Comparison of ENCODE assay signal across 8 cellular contexts in the genomic region with DNA sequence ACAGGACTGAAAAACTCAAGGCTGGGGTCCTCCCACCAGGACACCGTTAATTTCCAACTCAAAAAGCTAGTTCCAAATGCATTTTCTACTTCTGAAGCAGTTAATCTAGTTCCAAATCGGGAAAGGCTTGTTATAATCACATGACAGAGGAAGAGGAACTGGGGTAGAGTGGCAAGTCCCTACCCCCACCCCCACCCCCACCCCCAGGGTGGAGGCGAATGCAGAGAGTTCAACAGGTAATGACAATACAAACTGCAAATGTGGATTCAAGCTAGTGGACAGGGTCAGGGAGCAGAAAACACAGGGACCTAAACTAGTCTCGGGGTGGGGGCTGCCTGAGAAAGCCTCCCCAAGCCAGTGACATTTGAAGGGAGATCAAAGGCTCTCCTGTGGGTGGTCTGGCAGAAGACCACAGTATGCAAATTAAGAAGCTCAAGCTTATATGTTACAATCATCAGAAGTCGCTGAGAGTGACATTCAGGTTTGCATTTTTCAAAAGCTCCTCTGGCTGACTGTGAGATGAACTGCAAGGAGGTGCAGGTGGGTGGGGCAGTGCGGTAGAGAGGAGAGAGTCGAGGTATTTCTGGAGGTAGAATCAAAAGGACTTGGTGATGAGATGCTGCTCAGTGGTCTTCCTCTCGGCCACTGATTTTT. TPM values are rescaled to one million over a fixed set of nuclear protein-coding genes. Genes with fewer than 3 reads are reported as not detected.
DNase-seq lines count a peak whose midpoint lies in the region; ATAC-seq lines count a peak whose summit lies in the region.

No MANE protein-coding gene starts in this region.

- DNase-seq in SIG-M5 treated with dmso at 0.1 percent for 504 hours (lab: John Stamatoyannopoulos, UW; ENCODE audit: unreplicated experiment): peak; percentile 62
- DNase-seq in SIG-M5 (lab: John Stamatoyannopoulos, UW): no peak
- peak in 3 of 5 donors; percentile 17 to 26 (median 23) for DNase-seq in T-helper 1 cell
- peak in 23 of 42 donors; percentile 15 to 74 (median 42) for DNase-seq in head of caudate nucleus
- no peak for DNase-seq in posterior vena cava (ENCODE audit: low spot score)

- ATAC-seq in HG02943 (IDR thresholded peaks at IDR 0.05; ENCODE audit: low read depth, unreplicated experiment) (peak; percentile 55), GM19467 (IDR thresholded peaks at IDR 0.05; ENCODE audit: unreplicated experiment) (no peak), GM21825 (IDR thresholded peaks at IDR 0.05; ENCODE audit: unreplicated experiment) (no peak)

- intact Hi-C loops in head of caudate nucleus (cut with DNase I) (no loop called here), posterior vena cava (cut with DNase I) (no loop called here)

RNA-seq across cellular contexts. Expression of gene SLC25A19, which starts 56.4 kb away (rescaled TPM):
- 10 to 100 TPM in 1 of 2 donors, 1 to 10 TPM in 1; 9.9 to 14.6 TPM for total RNA-seq in posterior vena cava

RNA-seq across cellular contexts. Expression of gene GRB2, which starts 59.8 kb away (rescaled TPM):
- 10 to 100 TPM; 87.2 to 97.8 TPM for total RNA-seq in posterior vena cava

Comparison
In these comparisons a context has a peak if more than half of its experiments do, and no peak if none do; other contexts are left out.
1. DNase-seq: peak in SIG-M5 treated with dmso at 0.1 percent for 504 hours (single experiment), T-helper 1 cell (3 of 5) and head of caudate nucleus (23 of 42); none in SIG-M5 (single experiment) and posterior vena cava (single experiment).